Comparison of ENCODE assay signal across 8 cellular contexts in the genomic region with DNA sequence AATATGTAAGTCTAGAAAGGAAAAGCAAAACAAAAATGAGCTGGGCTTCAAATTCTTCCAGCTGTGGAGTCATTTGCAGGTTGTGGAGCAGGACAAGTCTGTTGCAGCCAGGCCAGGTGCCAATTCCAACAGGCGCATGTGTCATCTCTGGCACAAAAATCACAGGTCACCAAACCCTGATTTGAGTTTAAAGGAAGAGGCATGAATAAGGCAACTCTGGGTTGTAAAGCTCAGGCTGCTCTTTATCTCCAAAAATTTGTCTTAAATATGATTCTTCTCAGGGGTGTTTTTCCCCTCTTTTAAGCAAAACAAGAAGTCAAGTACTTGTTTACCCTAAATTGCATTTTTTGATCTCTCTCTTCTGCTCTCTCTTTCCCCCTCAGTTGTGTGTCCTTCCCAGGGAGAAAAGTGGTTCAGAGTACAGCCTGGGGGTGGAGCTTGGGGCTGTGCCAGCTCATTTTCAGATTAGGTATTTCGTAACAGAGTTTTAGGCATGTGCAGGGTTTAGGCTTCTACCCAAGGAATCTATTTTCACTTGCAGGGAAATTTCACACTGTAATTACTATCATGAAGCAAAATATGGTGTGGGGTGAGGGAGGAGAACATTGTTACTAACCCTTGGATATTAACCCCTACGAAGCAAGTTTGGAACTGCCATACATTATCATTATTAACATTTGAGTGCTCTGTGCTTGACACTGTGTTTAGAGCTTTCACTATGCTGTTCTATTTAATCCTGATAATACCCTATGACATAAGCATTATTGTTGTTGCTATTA.
A peak's percentile ranks its signal among the peaks of the same experiment; 100 is the strongest.
DNase-seq lines count a peak whose midpoint lies in the region; ATAC-seq and TF ChIP-seq lines count a peak whose summit lies in the region.

No MANE protein-coding gene starts in this region.

- peak overlapping the region; percentile 29 for H2AFZ ChIP-seq in MM.1S (ENCODE audit: low read length)

- peak overlapping the region; percentile 62; the same call in 1 of the 2 replicates for H3K27ac ChIP-seq in MM.1S (ENCODE audit: low read length)

- peak overlapping the region; percentile 20; the same call in 1 of the 2 replicates for H3K9ac ChIP-seq in MM.1S (ENCODE audit: low read length)

- H3K9me3 ChIP-seq in MM.1S (replicated peaks; ENCODE audit: insufficient read depth, low read length), result no peaks in the 10 kb centered on the region

- no peaks in the 10 kb centered on the region for H3K36me3 ChIP-seq in MM.1S (replicated peaks; ENCODE audit: insufficient read depth, low read length)

- no peak for TF ChIP-seq CTCF in MM.1S (IDR thresholded peaks at IDR 0.05; ENCODE audit: low read length)

- H3K27me3 ChIP-seq in MM.1S (replicated peaks; ENCODE audit: insufficient read depth, low read length), result no peaks in the 10 kb centered on the region

- no peaks in the 10 kb centered on the region for H3K79me2 ChIP-seq in MM.1S (ENCODE audit: low read length)

- DNase-seq in DMS53 (lab: John Stamatoyannopoulos, UW) (peak; percentile 71), MM.1S (peak; percentile 55), SIG-M5 treated with dmso at 0.1 percent for 504 hours (lab: John Stamatoyannopoulos, UW; ENCODE audit: unreplicated experiment) (peak; percentile 98), amniotic epithelial cell (ENCODE audit: low read depth) (peak; percentile 81), iPS-NIHi7 (ENCODE audit: extremely low spot score) (peak; percentile 33), GM19238 (ENCODE audit: insufficient read length, low spot score) (no peak)
- DNase-seq in stimulated activated CD4-positive, alpha-beta T cell treated with anti-CD3 and anti-CD28 coated beads, Interleukin-1b, Interleukin-23, amount 100 ng/mL, for 4 hours (ENCODE audit: low read depth in 2 of 2), result peak; percentile 50 to 59

- no peaks in the 10 kb centered on the region for H3K9me2 ChIP-seq in MM.1S (replicated peaks; ENCODE audit: insufficient read depth, low read length)

- H3K4me2 ChIP-seq in MM.1S (ENCODE audit: low read depth, low read length), result peak overlapping the region; percentile 76

- peaks cover 24% of the 10 kb centered on the region for H3F3A ChIP-seq in MM.1S (ENCODE audit: insufficient read depth, low read length)

- H4K20me1 ChIP-seq in MM.1S (ENCODE audit: insufficient read depth, low read length), result no peaks in the 10 kb centered on the region

- peaks cover 24% of the 10 kb centered on the region for H3K4me1 ChIP-seq in MM.1S (ENCODE audit: low read length)

- peak overlapping the region; percentile 30 for H3K4me3 ChIP-seq in MM.1S (ENCODE audit: low read length)

- no peak for ATAC-seq in HG03196 (IDR thresholded peaks at IDR 0.05; ENCODE audit: unreplicated experiment)
